In the genomic region with DNA sequence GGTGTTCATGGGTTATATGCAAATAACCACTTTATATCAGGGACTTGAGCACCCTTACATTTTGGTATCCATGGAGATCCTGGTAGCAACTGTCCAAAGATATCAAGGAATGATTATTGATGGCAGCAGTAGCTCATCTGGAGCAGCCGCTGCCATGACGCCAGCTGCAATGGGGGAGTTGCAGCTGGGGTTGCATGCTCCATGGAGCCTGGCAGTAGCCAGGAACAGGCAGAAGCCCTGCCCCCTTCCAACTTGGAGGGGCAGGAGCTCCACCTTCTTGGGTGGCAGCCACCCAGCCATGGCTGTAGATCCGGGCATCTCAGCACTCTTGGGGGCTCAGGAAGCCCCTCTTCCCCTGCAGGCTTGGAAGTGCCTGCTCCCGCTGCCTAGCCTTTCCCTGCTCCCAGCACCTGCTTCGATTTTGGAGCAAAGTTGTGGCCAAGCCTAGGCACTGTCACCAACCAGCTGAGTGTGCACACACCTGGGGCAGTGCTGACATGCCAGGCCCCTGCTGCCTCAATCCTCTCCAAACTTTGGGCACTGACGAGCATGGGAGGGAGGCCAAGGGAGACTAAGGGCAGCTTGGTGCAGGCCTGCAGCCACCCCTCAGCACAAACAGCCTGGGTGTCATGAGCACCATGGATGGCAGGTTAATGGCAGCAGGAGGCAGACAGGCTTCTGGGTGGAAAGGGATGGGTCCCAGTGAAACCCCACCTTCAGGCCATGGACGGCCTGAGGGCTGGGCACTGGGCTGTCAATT, we compare ENCODE assay signal across 23 cellular contexts.
"Had no signal": no experiment of that assay in that cellular context is flagged by ENCODE, and none has a peak within 500 bp of the region (broad histone marks: within the 10 kb centered on the region; RNA-seq: fewer than 3 reads in every experiment).

No MANE protein-coding gene starts in this region.

- H3K27me3 ChIP-seq: esophagus muscularis mucosa, gastrocnemius medialis, heart right ventricle, ovary, right atrium auricular region, sigmoid colon, stomach, uterus had no signal

- H3K4me3 ChIP-seq: esophagus muscularis mucosa, gastrocnemius medialis, heart right ventricle, ovary, right atrium auricular region, sigmoid colon, skin epidermis, stomach, thoracic aorta, uterus had no signal

- H3K36me3 Mint-ChIP-seq: naive thymus-derived CD4-positive, alpha-beta T cell; stimulated activated memory B cell treated with anti-CD40 and anti-IgM and Interleukin-4, amounts not matched to agents 10 μg/mL and 1 μg/mL and 100 μg/mL, for 72 hours had no signal

- H3K27ac ChIP-seq: esophagus muscularis mucosa, gastrocnemius medialis, heart right ventricle, ovary, right atrium auricular region, sigmoid colon, skin epidermis, stomach, thoracic aorta, uterus had no signal

- H3K4me3 Mint-ChIP-seq: naive thymus-derived CD4-positive, alpha-beta T cell; stimulated activated memory B cell treated with anti-CD40 and anti-IgM and Interleukin-4, amounts not matched to agents 10 μg/mL and 1 μg/mL and 100 μg/mL, for 72 hours had no signal

- DNase-seq: cortex of kidney; effector memory CD4-positive, alpha-beta T cell; gastrocnemius medialis; heart right ventricle; hypothalamus; kidney glomerular epithelial cell; mammary epithelial cell; naive thymus-derived CD4-positive, alpha-beta T cell; ovary; sigmoid colon; stimulated activated CD4-positive, alpha-beta T cell treated with anti-CD3 and anti-CD28 coated beads, Interleukin-12 subunit alpha, Interleukin-12 subunit beta, amount 100 ng/mL, for 4 hours; stimulated activated CD4-positive, alpha-beta T cell treated with anti-CD3 and anti-CD28 coated beads, Interleukin-2, amount 100 ng/mL, for 48 hours; stimulated activated CD8-positive, alpha-beta memory T cell treated with anti-CD3 and anti-CD28 coated beads, Interleukin-4, amount 100 ng/mL, for 48 hours; stomach; substantia nigra; trophoblast cell; uterus had no signal

- H3K27ac Mint-ChIP-seq: naive thymus-derived CD4-positive, alpha-beta T cell; stimulated activated memory B cell treated with anti-CD40 and anti-IgM and Interleukin-4, amounts not matched to agents 10 μg/mL and 1 μg/mL and 100 μg/mL, for 72 hours had no signal

- H3K9me3 ChIP-seq: esophagus muscularis mucosa, gastrocnemius medialis, heart right ventricle, ovary, right atrium auricular region, sigmoid colon, stomach, thoracic aorta, uterus had no signal

- H3K9me3 Mint-ChIP-seq: stimulated activated memory B cell treated with anti-CD40 and anti-IgM and Interleukin-4, amounts not matched to agents 10 μg/mL and 1 μg/mL and 100 μg/mL, for 72 hours had no signal

- H3K4me1 ChIP-seq: gastrocnemius medialis, heart right ventricle, right atrium auricular region, uterus had no signal

- H3K36me3 ChIP-seq: esophagus muscularis mucosa, gastrocnemius medialis, heart right ventricle, ovary, right atrium auricular region, sigmoid colon, stomach, thoracic aorta, uterus had no signal

- H3K27me3 Mint-ChIP-seq: naive thymus-derived CD4-positive, alpha-beta T cell; stimulated activated memory B cell treated with anti-CD40 and anti-IgM and Interleukin-4, amounts not matched to agents 10 μg/mL and 1 μg/mL and 100 μg/mL, for 72 hours had no signal

- ATAC-seq: gastrocnemius medialis; heart right ventricle; left lobe of liver; naive thymus-derived CD4-positive, alpha-beta T cell; stimulated activated memory B cell treated with anti-CD40 and anti-IgM and Interleukin-4, amounts not matched to agents 10 μg/mL and 1 μg/mL and 100 μg/mL, for 72 hours had no signal

- H3K4me1 Mint-ChIP-seq: naive thymus-derived CD4-positive, alpha-beta T cell; stimulated activated memory B cell treated with anti-CD40 and anti-IgM and Interleukin-4, amounts not matched to agents 10 μg/mL and 1 μg/mL and 100 μg/mL, for 72 hours had no signal
